In the genomic region with DNA sequence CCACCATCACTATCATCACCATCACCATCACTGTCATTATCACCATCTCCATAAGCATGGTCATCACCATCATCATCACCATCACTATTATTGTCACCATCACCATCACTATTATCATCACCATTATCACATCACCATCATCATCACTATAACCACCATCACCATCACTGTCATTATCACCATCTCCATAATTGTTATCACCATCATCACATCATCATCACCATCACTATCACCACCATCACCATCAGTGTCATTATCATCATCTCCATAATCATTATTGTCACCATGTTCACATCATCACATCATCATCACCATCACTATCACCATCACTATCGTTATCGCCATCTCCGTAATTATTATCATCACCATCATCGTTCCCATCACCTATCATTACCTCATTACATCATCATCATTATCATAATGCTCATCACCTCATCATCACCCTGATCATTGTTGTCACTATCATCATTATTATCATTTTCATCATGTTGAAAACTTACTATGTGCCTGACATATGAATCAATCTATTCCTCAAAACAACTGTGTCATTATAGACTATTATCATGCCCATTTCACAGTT, we compare ENCODE assay signal across 24 cellular contexts.
"Had no signal": no experiment of that assay in that cellular context is flagged by ENCODE, and none has a peak within 500 bp of the region (broad histone marks: within the 10 kb centered on the region; RNA-seq: fewer than 3 reads in every experiment).

No MANE protein-coding gene starts in this region.

- H3K79me2 ChIP-seq: hepatocyte had no signal

- H3K27me3 ChIP-seq: hepatocyte, pancreas, sigmoid colon, spleen, suprapubic skin, tibial artery, upper lobe of right lung, uterus had no signal

- FAIRE-seq: small intestine had no signal

- DNase-seq: mesendoderm; midbrain; mucosa of descending colon; nucleus accumbens; retina; right cardiac atrium; small intestine; stimulated activated CD4-positive, alpha-beta T cell treated with anti-CD3 and anti-CD28 coated beads, Interleukin-4, amount 100 ng/mL, for 24 hours; stimulated activated naive CD4-positive, alpha-beta T cell; trophoblast cell; upper lobe of right lung had no signal

- H3K27ac ChIP-seq: hepatocyte, left ventricle myocardium inferior, pancreas, prostate gland, sigmoid colon, spleen, suprapubic skin, thoracic aorta, tibial artery, upper lobe of right lung, uterus had no signal

- H3K4me1 ChIP-seq: pancreas, prostate gland, sigmoid colon, suprapubic skin, tibial artery, upper lobe of right lung, uterus had no signal

- H3K4me3 ChIP-seq: hepatocyte, left ventricle myocardium inferior, lung, mucosa of descending colon, pancreas, prostate gland, sigmoid colon, spleen, suprapubic skin, thoracic aorta, tibial artery, upper lobe of right lung, uterus had no signal

- H3K4me2 ChIP-seq: hepatocyte had no signal

- H3K9me3 ChIP-seq: left ventricle myocardium inferior, mucosa of descending colon, pancreas, prostate gland, sigmoid colon, spleen, suprapubic skin, thoracic aorta, tibial artery, upper lobe of right lung, uterus had no signal

- H2AFZ ChIP-seq: hepatocyte had no signal

- H3K36me3 ChIP-seq: left ventricle myocardium inferior, pancreas, prostate gland, sigmoid colon, spleen, suprapubic skin, thoracic aorta, tibial artery, upper lobe of right lung, uterus had no signal

- ATAC-seq: mucosa of descending colon; naive thymus-derived CD8-positive, alpha-beta T cell; pancreas; right cardiac atrium; stimulated activated effector memory CD8-positive, alpha-beta T cell treated with anti-CD3 and anti-CD28 coated beads, Interleukin-12 subunit alpha, Interleukin-12 subunit beta, amount 100 ng/mL, for 72 hours; upper lobe of right lung had no signal
